In genomic region chr13:35500071-35500595, GRCh38 we compare ENCODE assay signal across 27 cellular contexts.
DNase-seq lines count a peak whose midpoint lies in the region; ATAC-seq lines count a peak whose summit lies in the region.
"Had no signal": no experiment of that assay in that cellular context is flagged by ENCODE, and none has a peak within 500 bp of the region (broad histone marks: within the 10 kb centered on the region; RNA-seq: fewer than 3 reads in every experiment).

No MANE protein-coding gene starts in this region.

- ATAC-seq in GM19324 (IDR thresholded peaks at IDR 0.05; ENCODE audit: low FRiP score, unreplicated experiment), result no peak
- ATAC-seq in GM21360 (IDR thresholded peaks at IDR 0.05; ENCODE audit: unreplicated experiment), result no peak
- ATAC-seq: A549; activated CD4-positive, alpha-beta T cell treated with anti-CD3 and anti-CD28 coated beads for 36 hours; activated CD8-positive, alpha-beta T cell treated with anti-CD3 and anti-CD28 coated beads for 36 hours; gastroesophageal sphincter; GM12878; lower lobe of right lung; natural killer cell treated with Interleukin-12 subunit alpha and Interleukin-12 subunit beta and Interleukin-15 and Interleukin-18, amount 100 ng/mL, for 72 hours; upper lobe of right lung had no signal

- DNase-seq in NCI-H1417 (lab: John Stamatoyannopoulos, UW) (peak; percentile 20 to 75 (median 36)), NCI-H1417 treated with DMSO at 0.1 percent for 48 hours (lab: John Stamatoyannopoulos, UW) (no peak), NCI-H524 treated with DMSO at 0.1 percent for 48 hours (lab: John Stamatoyannopoulos, UW) (peak; percentile 82), cerebellar cortex (ENCODE audit: low spot score) (peak; percentile 67), superior temporal gyrus (ENCODE audit: extremely low spot score) (peak; percentile 34), NCI-H2081 treated with DMSO at 0.1 percent for 48 hours (lab: John Stamatoyannopoulos, UW) (no peak)
- DNase-seq: activated CD4-positive, alpha-beta T cell treated with anti-CD3 and anti-CD28 coated beads for 36 hours; activated CD8-positive, alpha-beta T cell treated with anti-CD3 and anti-CD28 coated beads for 36 hours; activated naive CD4-positive, alpha-beta T cell treated with anti-CD3 and anti-CD28 coated beads, Interleukin-2, amount 50 U/mL, for 16 hours; amniotic stem cell; brain microvascular endothelial cell; EL; HFFc6; lower lobe of right lung; NCI-H1048; NCI-H2171 treated with DMSO at 0.1 percent for 48 hours; SHP77 treated with DMSO at 0.1 percent for 48 hours; small intestine; stimulated activated naive CD4-positive, alpha-beta T cell treated with Interleukin-2 at 50 U/mL for 16 hours; SW 1271; upper lobe of right lung had no signal

Comparison
In these comparisons a context has a peak if more than half of its experiments do, and no peak if none do; other contexts are left out.
1. DNase-seq: peak in NCI-H1417 (3 of 3), NCI-H524 treated with DMSO at 0.1 percent for 48 hours (single experiment), cerebellar cortex (single experiment) and superior temporal gyrus (single experiment); none in NCI-H1417 treated with DMSO at 0.1 percent for 48 hours (single experiment) and NCI-H2081 treated with DMSO at 0.1 percent for 48 hours (single experiment).